In genomic region chr10:27745719-27746363, GRCh38 we compare ENCODE assay signal across 8 cellular contexts. TPM values are rescaled to one million over a fixed set of nuclear protein-coding genes. Genes with fewer than 3 reads are reported as not detected.
DNase-seq lines count a peak whose midpoint lies in the region; ATAC-seq and TF ChIP-seq lines count a peak whose summit lies in the region.

Gene MKX (minus strand): TSS chr10:27745819. CDS start chr10:27743415, 2,404 bp downstream.

- no peaks in the 10 kb centered on the region for H3K36me3 ChIP-seq in brain microvascular endothelial cell (replicated peaks)

- ATAC-seq in left colon (no peak), HG02642 (IDR thresholded peaks at IDR 0.05; ENCODE audit: poor library complexity, unreplicated experiment) (no peak), GM21360 (IDR thresholded peaks at IDR 0.05; ENCODE audit: unreplicated experiment) (no peak)

- peaks cover 65% of the 10 kb centered on the region for H3K27me3 Mint-ChIP-seq in Calu3 (ENCODE audit: unreplicated experiment)

- peak within 1 kb of the TSS; percentile 27 for H3K4me3 ChIP-seq in brain microvascular endothelial cell (ENCODE audit: low read depth, low read length)

- TF ChIP-seq CTCF in Calu3 (IDR thresholded peaks at IDR 0.05; ENCODE audit: unreplicated experiment), result no peak
- no peak for TF ChIP-seq CTCF in brain microvascular endothelial cell (IDR thresholded peaks at IDR 0.05; ENCODE audit: low read depth, low read length, missing control alignments)

- H3K27ac ChIP-seq in brain microvascular endothelial cell, result no peak within 1 kb of the TSS

- in situ Hi-C loops in brain microvascular endothelial cell (cut with HindIII; ENCODE audit: low pct_ligation_motif_present, low sequenced_read_pairs), result no loop called here

- DNase-seq in Calu3, result peak; percentile 23
- peak; percentile 41 for DNase-seq in NCI-H510A treated with DMSO at 0.1 percent for 48 hours (lab: John Stamatoyannopoulos, UW)
- peak; percentile 38 for DNase-seq in brain microvascular endothelial cell
- DNase-seq in left colon, result peak; percentile 28 to 47
- peak; percentile 48 for DNase-seq in stimulated activated CD4-positive, alpha-beta T cell treated with anti-CD3 and anti-CD28 coated beads, Interleukin-4, amount 100 ng/mL, for 1 hour
- no peak for DNase-seq in LoVo (ENCODE audit: low spot score)

- peak within 1 kb of the TSS; percentile 85 for H3K4me3 Mint-ChIP-seq in Calu3 (ENCODE audit: low read depth, unreplicated experiment)

- intact Hi-C loops in Calu3 (cut with micrococcal nuclease; ENCODE audit: unreplicated experiment) (no loop called here), left colon (cut with DNase I, micrococcal nuclease) (no loop called here)

- peaks cover 61% of the 10 kb centered on the region for H3K27me3 ChIP-seq in brain microvascular endothelial cell (replicated peaks)

- H3K27ac Mint-ChIP-seq in Calu3 (ENCODE audit: unreplicated experiment), result no peak within 1 kb of the TSS

- CTCF ChIA-PET in Calu3 (lab: Charles Lee), result no interaction called here

- H3K36me3 Mint-ChIP-seq in Calu3 (ENCODE audit: insufficient read depth, unreplicated experiment), result peaks cover 39% of the 10 kb centered on the region

- no peaks in the 10 kb centered on the region for H3K9me3 Mint-ChIP-seq in Calu3 (ENCODE audit: low read depth, unreplicated experiment)

- peaks cover 15% of the 10 kb centered on the region for H3K4me1 Mint-ChIP-seq in Calu3 (ENCODE audit: low read depth, unreplicated experiment)

- no TSS peak for BruUV-seq in Calu3 (replicated peaks; lab: Mats Ljungman, UMichigan)

RNA-seq across cellular contexts. Expression of gene MKX, which starts in this region (rescaled TPM):
- total RNA-seq in Calu3 (2022), result 1.5 and 2.3 TPM in 2 replicates
- under 1 TPM; 0.06 to 0.75 TPM for total RNA-seq in left colon

Comparison
In these comparisons a context has a peak if more than half of its experiments do, and no peak if none do; other contexts are left out.
1. Peak in DNase-seq in left colon; RNA of the gene not detected or under 1 TPM.